Comparison of ENCODE assay signal across 18 cellular contexts in genomic region chr17:4407851-4408250, GRCh38. TPM values are rescaled to one million over a fixed set of nuclear protein-coding genes. Genes with fewer than 3 reads are reported as not detected.
DNase-seq lines count a peak whose midpoint lies in the region; ATAC-seq, FAIRE-seq and TF ChIP-seq lines count a peak whose summit lies in the region.
"Had no signal": no experiment of that assay in that cellular context is flagged by ENCODE, and none has a peak within 500 bp of the region (broad histone marks: within the 10 kb centered on the region; RNA-seq: fewer than 3 reads in every experiment).

No MANE protein-coding gene starts in this region.

- H3K4me1 Mint-ChIP-seq in HFFc6 (ENCODE audit: low read depth) = no peaks in the 10 kb centered on the region

- no peaks in the 10 kb centered on the region for H3K9me2 ChIP-seq in Karpas-422 (replicated peaks; ENCODE audit: insufficient read depth, low read length)

- H3K4me2 ChIP-seq in Karpas-422 (ENCODE audit: low read depth, low read length, poor library complexity, severe bottlenecking) = no peak overlapping the region

- peak; percentile 58 for DNase-seq in DMS 273 treated with DMSO at 0.1 percent for 48 hours (lab: John Stamatoyannopoulos, UW)
- DNase-seq in MG63 = peak; percentile 5
- DNase-seq in bronchial epithelial cell (ENCODE audit: low read depth) = peak; percentile 63
- DNase-seq in mucosa of descending colon = peak; percentile 45 to 59 (median 48)
- DNase-seq in Karpas-422 = no peak
- DNase-seq in COR-L47 (lab: John Stamatoyannopoulos, UW) = no peak
- DNase-seq in HFFc6 = no peak
- DNase-seq: activated CD4-positive, CD25-positive, alpha-beta regulatory T cell treated with anti-CD3 and anti-CD28 coated beads, Interleukin-2, amount 50 U/mL, for 72 hours; caudate nucleus; DMS79; heart right ventricle had no signal

- H3K27me3 Mint-ChIP-seq in HFFc6 (ENCODE audit: insufficient read depth) = peaks cover 2% of the 10 kb centered on the region; the same call in 1 of the 2 replicates
- H3K27me3 Mint-ChIP-seq: activated naive CD8-positive, alpha-beta T cell; B cell had no signal

- intact Hi-C loops in mucosa of descending colon (cut with DNase I, micrococcal nuclease) = no loop called here

- H3K27me3 ChIP-seq in MG63 (no peaks in the 10 kb centered on the region), bronchial epithelial cell (ENCODE audit: control insufficient read depth, insufficient read depth, low read length) (no peaks in the 10 kb centered on the region), Karpas-422 (ENCODE audit: low read length) (no peaks in the 10 kb centered on the region)
- H3K27me3 ChIP-seq: heart right ventricle had no signal

- no peak overlapping the region for H2AFZ ChIP-seq in Karpas-422 (ENCODE audit: low read length)
- H2AFZ ChIP-seq: parathyroid adenoma had no signal

- no peaks in the 10 kb centered on the region for H3K79me2 ChIP-seq in Karpas-422 (ENCODE audit: low read length)
- H3K79me2 ChIP-seq: parathyroid adenoma had no signal

- no peak overlapping the region for H3K9ac ChIP-seq in Karpas-422 (ENCODE audit: low read length)
- H3K9ac ChIP-seq: parathyroid adenoma had no signal

- no peak overlapping the region for H3K27ac ChIP-seq in Karpas-422 (ENCODE audit: low read length)
- H3K27ac ChIP-seq: heart right ventricle, parathyroid adenoma had no signal

- no peaks in the 10 kb centered on the region for H3K9me3 Mint-ChIP-seq in HFFc6
- H3K9me3 Mint-ChIP-seq: T-helper 1 cell treated with Interleukin-12 subunit alpha and Interleukin-12 subunit beta and Interleukin-4 antibody, amounts not matched to agents 30 μg/mL and 1 μg/mL, for 36 hours had no signal

- no peak overlapping the region for H3K27ac Mint-ChIP-seq in HFFc6
- H3K27ac Mint-ChIP-seq: activated naive CD8-positive, alpha-beta T cell; B cell; T-helper 1 cell treated with Interleukin-12 subunit alpha and Interleukin-12 subunit beta and Interleukin-4 antibody, amounts not matched to agents 30 μg/mL and 1 μg/mL, for 36 hours had no signal

- H3K4me3 ChIP-seq in MG63 (no peak overlapping the region), bronchial epithelial cell (ENCODE audit: low read depth, low read length) (no peak overlapping the region), mucosa of descending colon (no peak overlapping the region), Karpas-422 (ENCODE audit: low read length) (no peak overlapping the region)
- H3K4me3 ChIP-seq: heart right ventricle had no signal

- ATAC-seq in mucosa of descending colon = peak; percentile 91
- ATAC-seq in GM18907 (IDR thresholded peaks at IDR 0.05; ENCODE audit: unreplicated experiment) = no peak
- ATAC-seq: heart right ventricle had no signal

- FAIRE-seq in bronchial epithelial cell (lab: Jason Lieb, UNC) = no peak

- TF ChIP-seq CTCF in bronchial epithelial cell (IDR thresholded peaks at IDR 0.05; ENCODE audit: insufficient read depth, low read length, severe bottlenecking) (peak; percentile 2), mucosa of descending colon (IDR thresholded peaks at IDR 0.05) (no peak), HFFc6 (IDR thresholded peaks at IDR 0.05) (no peak)

- no peaks in the 10 kb centered on the region for H4K20me1 ChIP-seq in Karpas-422 (ENCODE audit: insufficient read depth, low read depth, low read length)

- no peaks in the 10 kb centered on the region for H3K9me3 ChIP-seq in MG63
- H3K9me3 ChIP-seq in mucosa of descending colon = no peaks in the 10 kb centered on the region
- no peaks in the 10 kb centered on the region for H3K9me3 ChIP-seq in Karpas-422 (ENCODE audit: low read length)
- H3K9me3 ChIP-seq: heart right ventricle had no signal

- no peak overlapping the region for H3K4me3 Mint-ChIP-seq in HFFc6
- H3K4me3 Mint-ChIP-seq: activated naive CD8-positive, alpha-beta T cell; B cell; T-helper 1 cell treated with Interleukin-12 subunit alpha and Interleukin-12 subunit beta and Interleukin-4 antibody, amounts not matched to agents 30 μg/mL and 1 μg/mL, for 36 hours had no signal

- no peaks in the 10 kb centered on the region for H3K36me3 ChIP-seq in MG63
- no peaks in the 10 kb centered on the region for H3K36me3 ChIP-seq in bronchial epithelial cell (ENCODE audit: control insufficient read depth, insufficient read depth, low read length)
- no peaks in the 10 kb centered on the region for H3K36me3 ChIP-seq in mucosa of descending colon (ENCODE audit: low read depth)
- no peaks in the 10 kb centered on the region for H3K36me3 ChIP-seq in Karpas-422 (ENCODE audit: insufficient read depth, low read length)
- H3K36me3 ChIP-seq: heart right ventricle had no signal

- H3K36me3 Mint-ChIP-seq in HFFc6 (ENCODE audit: low read depth) = no peaks in the 10 kb centered on the region
- H3K36me3 Mint-ChIP-seq: activated naive CD8-positive, alpha-beta T cell had no signal

- H3K4me1 ChIP-seq in mucosa of descending colon (ENCODE audit: low read depth) (no peaks in the 10 kb centered on the region), Karpas-422 (ENCODE audit: low read length) (peaks cover 9% of the 10 kb centered on the region)
- H3K4me1 ChIP-seq: parathyroid adenoma had no signal

RNA-seq across cellular contexts. Expression of gene SPNS3, which starts 25.9 kb away (rescaled TPM):
- 1.3 TPM in 1 of 2 replicates, not detected in the other for total RNA-seq in MG63 (2014; rRNA removed; shearing (Covaris generic); ENCODE audit: low replicate concordance)
- total RNA-seq in bronchial epithelial cell (0.26 TPM in 1 of 2 replicates, not detected in the other), mucosa of descending colon (under 1 TPM in 2 of 3 donors, not detected in 1; 0.38 to 0.72 TPM)
- 4.1 and 12.9 TPM in 2 replicates for total RNA-seq in Karpas-422 (2014; rRNA removed; shearing (Covaris generic); ENCODE audit: low replicate concordance)
- not detected for total RNA-seq in HFFc6 (2021; fragmentation: NEBNext Ultra II Directional; extraction: Animal tissue kit (Norgen Biotek cat#: 25700))
- total RNA-seq: MCF 10A, RPMI7951 had no signal

RNA-seq across cellular contexts. Expression of gene UBE2G1, which starts 41.4 kb away (rescaled TPM):
- total RNA-seq in MG63 (2014; rRNA removed; shearing (Covaris generic); ENCODE audit: low replicate concordance) = 18.9 and 33.9 TPM in 2 replicates
- total RNA-seq in bronchial epithelial cell (39.2 and 42.2 TPM in 2 replicates), mucosa of descending colon (100 to 1,000 TPM in 1 of 3 donors, 10 to 100 TPM in 2; 51.9 to 103 (median 56.7) TPM)
- 45.2 and 60.8 TPM in 2 replicates for total RNA-seq in Karpas-422 (2014; rRNA removed; shearing (Covaris generic); ENCODE audit: low replicate concordance)
- 10 to 100 TPM; 56.3 to 73.1 (median 62.6) TPM for total RNA-seq in HFFc6 (2021; fragmentation: NEBNext Ultra II Directional; extraction: Animal tissue kit (Norgen Biotek cat#: 25700))

Comparison
In these comparisons a context has a peak if more than half of its experiments do, and no peak if none do; other contexts are left out.
1. DNase-seq: peak in DMS 273 treated with DMSO at 0.1 percent for 48 hours (single experiment), MG63 (single experiment), bronchial epithelial cell (single experiment) and mucosa of descending colon (3 of 3); none in Karpas-422 (single experiment), COR-L47 (single experiment) and HFFc6 (single experiment).